17 cellular contexts compared by ENCODE assay signal in the genomic region with DNA sequence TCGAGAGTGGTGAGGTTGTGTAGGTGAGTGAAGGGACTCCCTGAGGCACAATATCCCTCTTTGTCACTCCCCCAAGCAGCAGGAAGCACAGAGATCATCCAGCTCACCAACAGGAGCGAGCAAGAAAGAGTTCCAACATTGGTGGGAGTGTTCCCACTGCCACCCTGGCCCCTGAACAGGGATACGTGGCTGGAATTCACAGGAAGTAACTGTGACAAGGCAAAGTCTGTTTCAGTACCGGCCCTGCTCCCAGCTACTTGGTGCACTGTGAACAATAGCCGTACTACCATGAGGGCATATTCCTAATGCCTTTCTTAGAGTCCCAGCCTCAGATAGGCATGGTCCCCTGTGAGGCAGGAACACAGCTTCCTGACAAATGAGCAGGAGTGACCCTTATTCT. TPM values are rescaled to one million over a fixed set of nuclear protein-coding genes. Genes with fewer than 3 reads are reported as not detected.
DNase-seq lines count a peak whose midpoint lies in the region; ATAC-seq, FAIRE-seq and TF ChIP-seq lines count a peak whose summit lies in the region.
"Had no signal": no experiment of that assay in that cellular context is flagged by ENCODE, and none has a peak within 500 bp of the region (broad histone marks: within the 10 kb centered on the region; RNA-seq: fewer than 3 reads in every experiment).

No MANE protein-coding gene starts in this region.

- H4K91ac ChIP-seq in mesenchymal stem cell (ENCODE audit: low read length), result no peak overlapping the region

- no peak overlapping the region for H2BK120ac ChIP-seq in mesenchymal stem cell (ENCODE audit: low read depth, low read length)

- no peak for TF ChIP-seq CTCF in HepG2 (CRISPR knock-in tag; IDR thresholded peaks at IDR 0.05)
- no peak for TF ChIP-seq CTCF in right lobe of liver (IDR thresholded peaks at IDR 0.05)
- TF ChIP-seq CTCF in bronchial epithelial cell (IDR thresholded peaks at IDR 0.05; ENCODE audit: insufficient read depth, low read length, severe bottlenecking), result no peak

- in situ Hi-C loops in HepG2 (cut with HindIII; ENCODE audit: extremely low pct_ligation_motif_present, low pct_unique_long_range_greater_than_20kb), result no loop called here

- no peak overlapping the region for H3K14ac ChIP-seq in mesenchymal stem cell (ENCODE audit: low read length in 2 of 2)

- no peak overlapping the region for H3K4ac ChIP-seq in mesenchymal stem cell (ENCODE audit: low read depth in 1 of 2, low read length in 2 of 2)

- TF ChIP-seq POLR2A in HepG2 (IDR thresholded peaks at IDR 0.05; ENCODE audit: insufficient read depth in 1 of 2, low read depth in 2 of 2, low read length in 2 of 2) (no peak), right lobe of liver (IDR thresholded peaks at IDR 0.05) (no peak)

- H3K27ac ChIP-seq in HepG2 (ENCODE audit: extremely low read length, insufficient read depth, low read length) (no peak overlapping the region), right lobe of liver (no peak overlapping the region), mesenchymal stem cell (ENCODE audit: low read length, poor library complexity, severe bottlenecking) (no peak overlapping the region)
- H3K27ac ChIP-seq: GM23248 had no signal

- H3K79me2 ChIP-seq in HepG2 (ENCODE audit: insufficient read depth, low read length), result no peaks in the 10 kb centered on the region

- peaks cover 77% of the 10 kb centered on the region for H3K4me1 ChIP-seq in HepG2 (ENCODE audit: insufficient read depth, low read length)
- peaks cover 0 to 8% (median 4%) of the 10 kb centered on the region in 4 donors for H3K4me1 ChIP-seq in right lobe of liver
- H3K4me1 ChIP-seq in mesenchymal stem cell (ENCODE audit: control insufficient read depth, insufficient read depth, low read depth, low read length), result peaks cover 14% of the 10 kb centered on the region
- H3K4me1 ChIP-seq: BE2C had no signal

- H3K9me3 ChIP-seq in HepG2 (ENCODE audit: low read length), result no peaks in the 10 kb centered on the region
- H3K9me3 ChIP-seq in right lobe of liver, result no peaks in the 10 kb centered on the region
- no peaks in the 10 kb centered on the region for H3K9me3 ChIP-seq in mesenchymal stem cell (ENCODE audit: control insufficient read depth, low read length)
- H3K9me3 ChIP-seq: BE2C had no signal

- H3K27me3 ChIP-seq in HepG2 (ENCODE audit: control insufficient read depth in 1 of 2, insufficient read depth in 2 of 2, low read length in 2 of 2) (no peaks in the 10 kb centered on the region; a peak in 1 of 5 replicates), right lobe of liver (no peaks in the 10 kb centered on the region), bronchial epithelial cell (ENCODE audit: control insufficient read depth, insufficient read depth, low read length) (no peaks in the 10 kb centered on the region), mesenchymal stem cell (ENCODE audit: control insufficient read depth in 1 of 2, insufficient read depth in 1 of 2, low read length in 2 of 2) (peaks cover 0 to 3% of the 10 kb centered on the region in 2 experiments)

- TF ChIP-seq RAD21 in HepG2 (CRISPR knock-in tag; IDR thresholded peaks at IDR 0.05), result no peak

- H3K4me2 ChIP-seq in HepG2 (ENCODE audit: low read depth, low read length), result peak overlapping the region; percentile 54
- H3K4me2 ChIP-seq in mesenchymal stem cell (ENCODE audit: low read length, poor library complexity, severe bottlenecking), result no peak overlapping the region

- H4K8ac ChIP-seq in mesenchymal stem cell (ENCODE audit: low read length), result peak overlapping the region; percentile 19

- no TSS peak for BruUV-seq in HepG2 (replicated peaks; lab: Mats Ljungman, UMichigan)

- POLR2A ChIA-PET in HepG2 (lab: Yijun Ruan, JAX), result no interaction called here

- H3K4me3 ChIP-seq in HepG2 (replicated peaks in 1 of 3; ENCODE audit: insufficient read depth in 1 of 3, low read depth in 2 of 3, low read length in 3 of 3) (no peak overlapping the region), right lobe of liver (no peak overlapping the region), bronchial epithelial cell (ENCODE audit: low read depth, low read length) (no peak overlapping the region), mesenchymal stem cell (ENCODE audit: insufficient read depth in 1 of 2, low read depth in 1 of 2, low read length in 2 of 2) (no peak overlapping the region)
- H3K4me3 ChIP-seq: GM23248 had no signal

- H2BK5ac ChIP-seq in mesenchymal stem cell (ENCODE audit: low read depth, low read length, poor library complexity, severe bottlenecking), result no peak overlapping the region

- no peaks in the 10 kb centered on the region for H4K20me1 ChIP-seq in HepG2 (ENCODE audit: insufficient read depth, low read length)

- no peak for TF ChIP-seq EP300 in HepG2 (IDR thresholded peaks at IDR 0.05; ENCODE audit: low read depth in 2 of 2, low read length in 2 of 2)
- no peak for TF ChIP-seq EP300 in HepG2 (CRISPR knock-in tag; IDR thresholded peaks at IDR 0.05; ENCODE audit: borderline replicate concordance)

- H2BK12ac ChIP-seq in mesenchymal stem cell (ENCODE audit: low read length in 2 of 2), result no peak overlapping the region

- CTCF ChIA-PET in HepG2 (lab: Yijun Ruan, JAX; ENCODE audit: low intra/inter-chr PET ratio, low total read pairs), result no interaction called here

- peak; percentile 56 for DNase-seq in HepG2 (ENCODE audit: low spot score)
- no peak for DNase-seq in right lobe of liver
- DNase-seq in bronchial epithelial cell (ENCODE audit: low read depth), result no peak
- no peak for DNase-seq in mesenchymal stem cell
- DNase-seq: BE2C; C1 segment of cervical spinal cord; Caco-2; CD4-positive, CD25-positive, alpha-beta regulatory T cell; GM23248; HCEC 1CT had no signal

- WGBS in HepG2 (ENCODE audit: low lambda C conversion rate), result 3% methylated on average over 4 of the region's 5 CpGs
- 68% methylated on average over 4 of the region's 5 CpGs for WGBS in right lobe of liver (ENCODE audit: insufficient coverage, low coverage, low lambda C conversion rate, missing lambda C conversion rate)
- WGBS in mesenchymal stem cell, result 61% methylated on average over 4 of the region's 5 CpGs

- no peaks in the 10 kb centered on the region for H3K36me3 ChIP-seq in HepG2 (replicated peaks in 1 of 2; ENCODE audit: control insufficient read depth in 1 of 2, insufficient read depth in 2 of 2, low read length in 2 of 2)
- H3K36me3 ChIP-seq in right lobe of liver, result no peaks in the 10 kb centered on the region
- H3K36me3 ChIP-seq in bronchial epithelial cell (ENCODE audit: control insufficient read depth, insufficient read depth, low read length), result no peaks in the 10 kb centered on the region
- H3K36me3 ChIP-seq in mesenchymal stem cell (ENCODE audit: control insufficient read depth in 1 of 2, insufficient read depth in 2 of 2, low read depth in 1 of 2, low read length in 2 of 2), result no peaks in the 10 kb centered on the region
- H3K36me3 ChIP-seq: BE2C had no signal

- H3K23ac ChIP-seq in mesenchymal stem cell (ENCODE audit: low read length in 2 of 2), result no peak overlapping the region

- intact Hi-C loops in HepG2 (cut with micrococcal nuclease; ENCODE audit: unreplicated experiment), result no loop called here
- intact Hi-C loops in right lobe of liver (cut with DNase I), result no loop called here

- no peaks in the 10 kb centered on the region for H3K79me1 ChIP-seq in mesenchymal stem cell (replicated peaks; ENCODE audit: low read length, poor library complexity, severe bottlenecking)

- no peak overlapping the region for H2BK15ac ChIP-seq in mesenchymal stem cell (ENCODE audit: low read depth, poor library complexity, severe bottlenecking)

- H3K9ac ChIP-seq in HepG2 (ENCODE audit: insufficient read depth, low read depth, low read length) (peak overlapping the region; percentile 27; the same call in 1 of the 2 replicates), mesenchymal stem cell (ENCODE audit: low read length) (no peak overlapping the region)
- H3K9ac ChIP-seq: GM23248 had no signal

- peak; percentile 18 for FAIRE-seq in HepG2 (lab: Jason Lieb, UNC)
- FAIRE-seq in bronchial epithelial cell (lab: Jason Lieb, UNC), result peak; percentile 7
- FAIRE-seq: D721Med, G401.6, GM19239, H54 had no signal

- ATAC-seq in HepG2 (peak; percentile 13), right lobe of liver (no peak), GM19452 (IDR thresholded peaks at IDR 0.05; ENCODE audit: unreplicated experiment) (no peak), HG03469 (IDR thresholded peaks at IDR 0.05; ENCODE audit: unreplicated experiment) (no peak), HG03159 (IDR thresholded peaks at IDR 0.05; ENCODE audit: unreplicated experiment) (no peak)

- H2AK5ac ChIP-seq in mesenchymal stem cell (ENCODE audit: low read length, severe bottlenecking), result no peak overlapping the region

- no peak overlapping the region for H3K18ac ChIP-seq in mesenchymal stem cell (ENCODE audit: low read depth in 1 of 2, low read length in 2 of 2)

- no peak overlapping the region for H2AFZ ChIP-seq in HepG2 (ENCODE audit: low read length)
- no peak overlapping the region for H2AFZ ChIP-seq in mesenchymal stem cell (ENCODE audit: low read depth, low read length)
- H2AFZ ChIP-seq: GM23248 had no signal

RNA-seq across cellular contexts. Expression of a gene that starts 1.9 kb away (rescaled TPM):
- total RNA-seq in HepG2 (2016; rRNA removed; fragmentation: Illumina TruSeq; extraction: Trizol), result 1.8 and 4.6 TPM in 2 replicates
- 0.30 and 0.53 TPM in 2 replicates for total RNA-seq in HepG2 (2016; cell fraction: cytosol; rRNA removed; fragmentation: Illumina TruSeq; extraction: Trizol; ENCODE audit: low read depth)
- total RNA-seq in HepG2 (2016; cell fraction: insoluble cytoplasmic fraction; rRNA removed; fragmentation: Illumina TruSeq; extraction: Trizol), result 1.9 and 5.8 TPM in 2 replicates
- 1.7 TPM in 2 replicates for total RNA-seq in HepG2 (2016; cell fraction: membrane; rRNA removed; fragmentation: Illumina TruSeq; extraction: Trizol)
- total RNA-seq in HepG2 (2016; cell fraction: nucleus; rRNA removed; fragmentation: Illumina TruSeq; extraction: Trizol), result 5.8 and 6.3 TPM in 2 replicates
- polyA plus RNA-seq in HepG2 (2011; rRNA removed), result 3.8 and 7.1 TPM in 2 replicates
- polyA plus RNA-seq in HepG2 (2011; cell fraction: cytosol; rRNA removed), result 3.3 and 6.2 TPM in 2 replicates
- polyA plus RNA-seq in HepG2 (2011; cell fraction: nucleus; rRNA removed), result 9.4 and 27.0 TPM in 2 replicates
- 1.3 and 1.8 TPM in 2 replicates for polyA plus RNA-seq in HepG2 (2012)
- polyA plus RNA-seq in HepG2 (2016; cell fraction: cytosol; fragmentation: Illumina TruSeq; extraction: Trizol; ENCODE audit: low read depth), result 0.51 and 0.58 TPM in 2 replicates
- 1.9 and 2.2 TPM in 2 replicates for polyA plus RNA-seq in HepG2 (2016; cell fraction: insoluble cytoplasmic fraction; fragmentation: Illumina TruSeq; extraction: Trizol; ENCODE audit: low read depth)
- polyA plus RNA-seq in HepG2 (2016; cell fraction: membrane; fragmentation: Illumina TruSeq; extraction: Trizol; ENCODE audit: low read depth), result 0.93 and 1.1 TPM in 2 replicates
- polyA plus RNA-seq in HepG2 (2016; cell fraction: nucleus; fragmentation: Illumina TruSeq; extraction: Trizol; ENCODE audit: insufficient read depth, low read depth), result 8.4 and 9.8 TPM in 2 replicates
- polyA minus RNA-seq in HepG2 (2011; rRNA and poly(A)+ RNA removed; ENCODE audit: low replicate concordance), result 0.26 and 16.3 TPM in 2 replicates
- polyA minus RNA-seq in HepG2 (2011; cell fraction: cytosol; rRNA and poly(A)+ RNA removed), result 2.0 and 4.0 TPM in 2 replicates
- polyA minus RNA-seq in HepG2 (2011; cell fraction: nucleus; rRNA and poly(A)+ RNA removed), result 2.7 and 5.3 TPM in 2 replicates
- 10 to 100 TPM in 1 of 6 experiments, 1 to 10 TPM in 5; 3.4 to 14.2 (median 4.7) TPM for total RNA-seq in right lobe of liver
- 25.5 and 30.1 TPM in 2 replicates for total RNA-seq in bronchial epithelial cell
- polyA plus RNA-seq in mesenchymal stem cell (2013, experiment 1 of 2), result 1.3 TPM
- 1.7 TPM for polyA plus RNA-seq in mesenchymal stem cell (2013, experiment 2 of 2)
- total RNA-seq: CD4-positive, CD25-positive, alpha-beta regulatory T cell had no signal

RNA-seq across cellular contexts. Expression of a gene that starts 50.2 kb away (rescaled TPM):
- 14.0 and 14.2 TPM in 2 replicates for total RNA-seq in HepG2 (2016; rRNA removed; fragmentation: Illumina TruSeq; extraction: Trizol)
- 5.2 and 7.3 TPM in 2 replicates for total RNA-seq in HepG2 (2016; cell fraction: cytosol; rRNA removed; fragmentation: Illumina TruSeq; extraction: Trizol; ENCODE audit: low read depth)
- total RNA-seq in HepG2 (2016; cell fraction: insoluble cytoplasmic fraction; rRNA removed; fragmentation: Illumina TruSeq; extraction: Trizol), result 14.1 and 16.1 TPM in 2 replicates
- 11.0 and 12.9 TPM in 2 replicates for total RNA-seq in HepG2 (2016; cell fraction: membrane; rRNA removed; fragmentation: Illumina TruSeq; extraction: Trizol)
- total RNA-seq in HepG2 (2016; cell fraction: nucleus; rRNA removed; fragmentation: Illumina TruSeq; extraction: Trizol), result 11.0 and 11.8 TPM in 2 replicates
- polyA plus RNA-seq in HepG2 (2011; rRNA removed), result 10.0 and 11.8 TPM in 2 replicates
- 12.9 and 14.2 TPM in 2 replicates for polyA plus RNA-seq in HepG2 (2011; cell fraction: cytosol; rRNA removed)
- polyA plus RNA-seq in HepG2 (2011; cell fraction: nucleus; rRNA removed), result 12.0 TPM in 2 replicates
- polyA plus RNA-seq in HepG2 (2012), result 8.4 and 10.1 TPM in 2 replicates
- 4.6 and 6.0 TPM in 2 replicates for polyA plus RNA-seq in HepG2 (2016; cell fraction: cytosol; fragmentation: Illumina TruSeq; extraction: Trizol; ENCODE audit: low read depth)
- 12.6 and 16.7 TPM in 2 replicates for polyA plus RNA-seq in HepG2 (2016; cell fraction: insoluble cytoplasmic fraction; fragmentation: Illumina TruSeq; extraction: Trizol; ENCODE audit: low read depth)
- polyA plus RNA-seq in HepG2 (2016; cell fraction: membrane; fragmentation: Illumina TruSeq; extraction: Trizol; ENCODE audit: low read depth), result 7.0 and 10.1 TPM in 2 replicates
- 16.2 and 19.0 TPM in 2 replicates for polyA plus RNA-seq in HepG2 (2016; cell fraction: nucleus; fragmentation: Illumina TruSeq; extraction: Trizol; ENCODE audit: insufficient read depth, low read depth)
- 4.5 and 7.8 TPM in 2 replicates for polyA minus RNA-seq in HepG2 (2011; rRNA and poly(A)+ RNA removed; ENCODE audit: low replicate concordance)
- polyA minus RNA-seq in HepG2 (2011; cell fraction: cytosol; rRNA and poly(A)+ RNA removed), result 2.6 and 3.8 TPM in 2 replicates
- polyA minus RNA-seq in HepG2 (2011; cell fraction: nucleus; rRNA and poly(A)+ RNA removed), result 8.1 and 9.7 TPM in 2 replicates
- 10 to 100 TPM in 4 of 6 experiments, 1 to 10 TPM in 2; 7.4 to 13.5 (median 10.5) TPM for total RNA-seq in right lobe of liver
- total RNA-seq in bronchial epithelial cell, result 28.4 and 29.3 TPM in 2 replicates
- polyA plus RNA-seq in mesenchymal stem cell (2013, experiment 1 of 2), result 19.4 TPM
- polyA plus RNA-seq in mesenchymal stem cell (2013, experiment 2 of 2), result 18.8 TPM
